ENCODE assay signal across 12 cellular contexts in the genomic region with DNA sequence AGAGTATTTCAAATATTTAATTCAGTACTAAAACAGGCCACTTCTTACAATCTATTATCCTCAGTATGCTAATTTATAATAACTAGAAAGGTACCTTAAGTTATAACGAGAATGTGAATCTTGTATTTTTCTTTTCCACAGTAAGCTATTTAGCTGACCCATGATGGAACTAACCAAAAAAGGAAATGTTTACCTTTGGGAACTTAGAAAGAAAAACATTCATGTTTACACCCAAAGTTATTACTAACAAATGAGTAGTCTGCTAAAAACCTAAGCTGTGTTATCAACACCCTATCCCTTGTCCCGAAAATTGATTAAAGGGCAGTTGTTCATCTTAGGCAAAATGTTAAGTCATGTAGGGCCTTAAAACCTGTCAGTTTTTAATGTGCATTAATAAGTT. TPM values are rescaled to one million over a fixed set of nuclear protein-coding genes. Genes with fewer than 3 reads are reported as not detected.
A peak's percentile ranks its signal among the peaks of the same experiment; 100 is the strongest.
DNase-seq lines count a peak whose midpoint lies in the region; ATAC-seq and TF ChIP-seq lines count a peak whose summit lies in the region.
"Had no signal": no experiment of that assay in that cellular context is flagged by ENCODE, and none has a peak within 500 bp of the region (broad histone marks: within the 10 kb centered on the region; RNA-seq: fewer than 3 reads in every experiment).

No MANE protein-coding gene starts in this region.

- WGBS in right lobe of liver (ENCODE audit: insufficient coverage, low coverage, low lambda C conversion rate, missing lambda C conversion rate): 33% methylated on average over 2 of the region's 2 CpGs

- no peak for TF ChIP-seq POLR2A in right lobe of liver (IDR thresholded peaks at IDR 0.05)

- H3K36me3 Mint-ChIP-seq in T-helper 17 cell (ENCODE audit: low read depth): peaks cover 12% of the 10 kb centered on the region

- no peaks in the 10 kb centered on the region for H3K27me3 ChIP-seq in right lobe of liver
- H3K27me3 ChIP-seq: MG63 had no signal

- intact Hi-C loops in right lobe of liver (cut with DNase I): no loop called here

- peak overlapping the region; percentile 71 for H3K4me3 Mint-ChIP-seq in T-helper 17 cell
- peak overlapping the region; percentile 4 to 20 for H3K4me3 Mint-ChIP-seq in stimulated activated naive CD8-positive, alpha-beta T cell treated with anti-CD3 and anti-CD28 coated beads, Interleukin-15, amount 100 ng/mL, for 72 hours

- peaks cover 49% of the 10 kb centered on the region for H3K4me1 Mint-ChIP-seq in T-helper 17 cell
- H3K4me1 Mint-ChIP-seq in stimulated activated naive CD8-positive, alpha-beta T cell treated with anti-CD3 and anti-CD28 coated beads, Interleukin-15, amount 100 ng/mL, for 72 hours: peaks cover 66% of the 10 kb centered on the region

- H3K4me3 ChIP-seq in right lobe of liver: no peak overlapping the region
- H3K4me3 ChIP-seq: MG63 had no signal

- peaks cover 0 to 41% (median 0%) of the 10 kb centered on the region in 4 donors for H3K4me1 ChIP-seq in right lobe of liver
- H3K4me1 ChIP-seq: Caco-2 had no signal

- peak overlapping the region; percentile 56 to 71 (median 62) for H3K27ac ChIP-seq in right lobe of liver

- H3K9me3 Mint-ChIP-seq in stimulated activated naive CD8-positive, alpha-beta T cell treated with anti-CD3 and anti-CD28 coated beads, Interleukin-15, amount 100 ng/mL, for 72 hours: no peaks in the 10 kb centered on the region

- no peaks in the 10 kb centered on the region for H3K27me3 Mint-ChIP-seq in T-helper 17 cell
- H3K27me3 Mint-ChIP-seq in stimulated activated naive CD8-positive, alpha-beta T cell treated with anti-CD3 and anti-CD28 coated beads, Interleukin-15, amount 100 ng/mL, for 72 hours: no peaks in the 10 kb centered on the region

- ATAC-seq in T-helper 17 cell (no peak), right lobe of liver (peak in 3 of 4 donors; percentile 15 to 52 (median 44)), HG02870 (IDR thresholded peaks at IDR 0.05; ENCODE audit: unreplicated experiment) (no peak), omental fat pad (ENCODE audit: low FRiP score) (no peak)
- ATAC-seq in stimulated activated naive CD8-positive, alpha-beta T cell treated with anti-CD3 and anti-CD28 coated beads, Interleukin-15, amount 100 ng/mL, for 72 hours: no peak

- TF ChIP-seq CTCF in right lobe of liver (IDR thresholded peaks at IDR 0.05) (no peak), omental fat pad (IDR thresholded peaks at IDR 0.05) (no peak)

- peak overlapping the region; percentile 94 for H3K27ac Mint-ChIP-seq in T-helper 17 cell
- H3K27ac Mint-ChIP-seq in stimulated activated naive CD8-positive, alpha-beta T cell treated with anti-CD3 and anti-CD28 coated beads, Interleukin-15, amount 100 ng/mL, for 72 hours: no peak overlapping the region

- peaks cover 0 to 35% (median 4%) of the 10 kb centered on the region in 4 donors for H3K36me3 ChIP-seq in right lobe of liver

- DNase-seq in HCEC 1CT: peak; percentile 28
- DNase-seq in T-helper 17 cell: no peak
- DNase-seq in right lobe of liver: no peak
- DNase-seq in stimulated activated naive CD8-positive, alpha-beta T cell treated with anti-CD3 and anti-CD28 coated beads, Interleukin-15, amount 100 ng/mL, for 72 hours: no peak
- DNase-seq in Ammon's horn (ENCODE audit: low spot score): no peak
- DNase-seq in omental fat pad (ENCODE audit: low spot score): no peak
- DNase-seq: activated CD4-positive, CD25-positive, alpha-beta regulatory T cell; activated effector memory CD4-positive, alpha-beta T cell treated with anti-CD3 and anti-CD28 coated beads, Interleukin-2, amount 50 U/mL, for 16 hours; Caco-2; foreskin melanocyte; MG63 had no signal

- no peaks in the 10 kb centered on the region for H3K9me3 ChIP-seq in T-helper 17 cell (ENCODE audit: control insufficient read depth, low read length, poor library complexity, severe bottlenecking)
- H3K9me3 ChIP-seq in right lobe of liver: no peaks in the 10 kb centered on the region
- H3K9me3 ChIP-seq: Caco-2, MG63 had no signal

RNA-seq across cellular contexts. Expression of a gene that starts 8.1 kb away (rescaled TPM):
- 100 to 1,000 TPM; 102 to 132 TPM for total RNA-seq in T-helper 17 cell
- 10 to 100 TPM; 10.7 to 70.6 (median 23.4) TPM for total RNA-seq in right lobe of liver
- total RNA-seq in omental fat pad: 10 to 100 TPM; 48.8 to 92.5 (median 63.3) TPM

Comparison
In these comparisons a context has a peak if more than half of its experiments do, and no peak if none do; other contexts are left out.
1. ATAC-seq: peak in right lobe of liver (3 of 4); none in T-helper 17 cell (single experiment), stimulated activated naive CD8-positive, alpha-beta T cell treated with anti-CD3 and anti-CD28 coated beads, Interleukin-15, amount 100 ng/mL, for 72 hours (single experiment), HG02870 (single experiment) and omental fat pad (single experiment).